ENCODE assay signal across 9 cellular contexts in genomic region chr5:77843570-77844407, GRCh38.
DNase-seq lines count a peak whose midpoint lies in the region; ATAC-seq, FAIRE-seq and TF ChIP-seq lines count a peak whose summit lies in the region.
"Had no signal": no experiment of that assay in that cellular context is flagged by ENCODE, and none has a peak within 500 bp of the region (broad histone marks: within the 10 kb centered on the region; RNA-seq: fewer than 3 reads in every experiment).

No MANE protein-coding gene starts in this region.

- H3K4me2 ChIP-seq in K562 (ENCODE audit: insufficient read depth, low read length), result no peak overlapping the region
- peak overlapping the region; percentile 84 for H3K4me2 ChIP-seq in skeletal muscle satellite cell (ENCODE audit: low read length)

- no TSS peak for BruUV-seq in K562 (replicated peaks; lab: Mats Ljungman, UMichigan)

- no peak for TF ChIP-seq RAD21 in K562 (CRISPR knock-in tag; conservative IDR thresholded peaks at IDR 0.05 in 1 of 2, IDR thresholded peaks at IDR 0.05 in 1 of 2)

- H3K79me2 ChIP-seq in K562 (ENCODE audit: control insufficient read depth, insufficient read depth, low read length), result no peaks in the 10 kb centered on the region

- H4K20me1 ChIP-seq in K562 (replicated peaks; ENCODE audit: control insufficient read depth, insufficient read depth, low read length), result no peaks in the 10 kb centered on the region

- in situ Hi-C loops in K562 (cut with MboI), result no loop called here

- WGBS in K562 (ENCODE audit: insufficient coverage, low coverage, missing lambda C conversion rate), result 18% methylated on average over 23 of the region's 24 CpGs

- H3K9ac ChIP-seq in K562 (ENCODE audit: insufficient read depth in 1 of 2, low read depth in 2 of 2, low read length in 2 of 2) (no peak overlapping the region), skeletal muscle satellite cell (ENCODE audit: low read depth, low read length) (no peak overlapping the region)

- no peak for ATAC-seq in K562
- no peak for ATAC-seq in GM21717 (IDR thresholded peaks at IDR 0.05; ENCODE audit: unreplicated experiment)

- POLR2A ChIA-PET in K562 (lab: Yijun Ruan, JAX), result interaction anchor here (0.7 to 1.2 kb wide), 2 partner anchors 11 to 873 kb away, joined by 4 read pairs; no protein-coding TSS in a partner anchor

- CTCF ChIA-PET in K562 (lab: Yijun Ruan, JAX; ENCODE audit: low intra/inter-chr PET ratio), result no interaction called here

- H3K36me3 ChIP-seq in H7 (replicated peaks; ENCODE audit: control insufficient read depth, insufficient read depth, low read length) (no peaks in the 10 kb centered on the region), K562 (ENCODE audit: control insufficient read depth, insufficient read depth, low read length) (no peaks in the 10 kb centered on the region), skeletal muscle satellite cell (ENCODE audit: insufficient read depth, low read length) (no peaks in the 10 kb centered on the region)

- no peak for FAIRE-seq in K562 (lab: Jason Lieb, UNC)

- peak; percentile 89 for DNase-seq in H7
- no peak for DNase-seq in K562 (ENCODE audit: extremely low read depth in 1 of 4, low spot score in 3 of 4)
- peak; percentile 9 for DNase-seq in iris pigment epithelial cell (ENCODE audit: low read depth)
- no peak for DNase-seq in NCI-H774 (lab: John Stamatoyannopoulos, UW)
- no peak for DNase-seq in NCI-H1092 treated with DMSO at 0.1 percent for 48 hours (lab: John Stamatoyannopoulos, UW)
- DNase-seq in KG1 (lab: John Stamatoyannopoulos, UW), result no peak
- DNase-seq: Karpas-422 had no signal

- no peak for TF ChIP-seq POLR2A in K562 (conservative IDR thresholded peaks at IDR 0.05)

- H3K4me3 ChIP-seq in H7 (ENCODE audit: insufficient read depth, low read depth, low read length) (peak overlapping the region; percentile 22; the same call in 1 of the 2 replicates), K562 (no peak overlapping the region), skeletal muscle satellite cell (ENCODE audit: low read length) (peak overlapping the region; percentile 59)

- no peaks in the 10 kb centered on the region for H3K9me1 ChIP-seq in K562 (ENCODE audit: control insufficient read depth, insufficient read depth, low read length)

- H3K27me3 ChIP-seq in H7 (ENCODE audit: control insufficient read depth, insufficient read depth, low read length), result peaks cover 78% of the 10 kb centered on the region
- peaks cover 39 to 54% of the 10 kb centered on the region in 2 experiments for H3K27me3 ChIP-seq in K562 (ENCODE audit: control insufficient read depth in 2 of 2, insufficient read depth in 2 of 2, low read length in 2 of 2)
- peaks cover 22% of the 10 kb centered on the region for H3K27me3 ChIP-seq in skeletal muscle satellite cell (ENCODE audit: control insufficient read depth, insufficient read depth, low read length)

- TF ChIP-seq EP300 in K562 (IDR thresholded peaks at IDR 0.05; ENCODE audit: low read length), result no peak

- H2AFZ ChIP-seq in K562 (ENCODE audit: low read depth, low read length), result no peak overlapping the region

- H3K4me1 ChIP-seq in K562 (replicated peaks in 1 of 2; ENCODE audit: control insufficient read depth in 2 of 2, insufficient read depth in 2 of 2, low read length in 2 of 2) (peaks cover 0 to 14% of the 10 kb centered on the region in 2 experiments; a peak in 1 of 5 replicates), skeletal muscle satellite cell (ENCODE audit: control insufficient read depth, insufficient read depth, low read length) (no peaks in the 10 kb centered on the region)

- TF ChIP-seq CTCF in K562 (IDR thresholded peaks at IDR 0.05 in 2 of 3, conservative IDR thresholded peaks at IDR 0.05 in 1 of 3; ENCODE audit: insufficient read depth in 2 of 3, low read depth in 1 of 3, low read length in 3 of 3), result no peak

- H3K9me3 ChIP-seq in K562 (replicated peaks; ENCODE audit: control insufficient read depth, insufficient read depth, low read depth, low read length) (no peaks in the 10 kb centered on the region), skeletal muscle satellite cell (replicated peaks; ENCODE audit: low read length) (no peaks in the 10 kb centered on the region)

- intact Hi-C loops in K562 (cut with micrococcal nuclease), result no loop called here

- H3K27ac ChIP-seq in K562 (ENCODE audit: extremely low read depth, low read depth, low read length), result no peak overlapping the region

TF ChIP-seq in K562, 482 proteins besides CTCF, POLR2A, EP300 and RAD21:
- no peak for TF ChIP-seq ELF1 (tag; IDR thresholded peaks at IDR 0.05)
- TF ChIP-seq L3MBTL2 (IDR thresholded peaks at IDR 0.05), result peak; percentile 63; the same call in 1 of the 2 replicates
- TF ChIP-seq, protein P1, sequence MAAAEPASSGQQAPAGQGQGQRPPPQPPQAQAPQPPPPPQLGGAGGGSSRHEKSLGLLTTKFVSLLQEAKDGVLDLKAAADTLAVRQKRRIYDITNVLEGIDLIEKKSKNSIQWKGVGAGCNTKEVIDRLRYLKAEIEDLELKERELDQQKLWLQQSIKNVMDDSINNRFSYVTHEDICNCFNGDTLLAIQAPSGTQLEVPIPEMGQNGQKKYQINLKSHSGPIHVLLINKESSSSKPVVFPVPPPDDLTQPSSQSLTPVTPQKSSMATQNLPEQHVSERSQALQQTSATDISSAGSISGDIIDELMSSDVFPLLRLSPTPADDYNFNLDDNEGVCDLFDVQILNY (CRISPR knock-in tag; IDR thresholded peaks at IDR 0.05), result no peak
- no peak for TF ChIP-seq NR2F6 (CRISPR knock-in tag; IDR thresholded peaks at IDR 0.05)
- TF ChIP-seq, protein P2, sequence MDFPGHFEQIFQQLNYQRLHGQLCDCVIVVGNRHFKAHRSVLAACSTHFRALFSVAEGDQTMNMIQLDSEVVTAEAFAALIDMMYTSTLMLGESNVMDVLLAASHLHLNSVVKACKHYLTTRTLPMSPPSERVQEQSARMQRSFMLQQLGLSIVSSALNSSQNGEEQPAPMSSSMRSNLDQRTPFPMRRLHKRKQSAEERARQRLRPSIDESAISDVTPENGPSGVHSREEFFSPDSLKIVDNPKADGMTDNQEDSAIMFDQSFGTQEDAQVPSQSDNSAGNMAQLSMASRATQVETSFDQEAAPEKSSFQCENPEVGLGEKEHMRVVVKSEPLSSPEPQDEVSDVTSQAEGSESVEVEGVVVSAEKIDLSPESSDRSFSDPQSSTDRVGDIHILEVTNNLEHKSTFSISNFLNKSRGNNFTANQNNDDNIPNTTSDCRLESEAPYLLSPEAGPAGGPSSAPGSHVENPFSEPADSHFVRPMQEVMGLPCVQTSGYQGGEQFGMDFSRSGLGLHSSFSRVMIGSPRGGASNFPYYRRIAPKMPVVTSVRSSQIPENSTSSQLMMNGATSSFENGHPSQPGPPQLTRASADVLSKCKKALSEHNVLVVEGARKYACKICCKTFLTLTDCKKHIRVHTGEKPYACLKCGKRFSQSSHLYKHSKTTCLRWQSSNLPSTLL (IDR thresholded peaks at IDR 0.05), result no peak
- no peak for TF ChIP-seq SMAD4 (CRISPR knock-in tag; conservative IDR thresholded peaks at IDR 0.05)

Comparison
In these comparisons a context has a peak if more than half of its experiments do, and no peak if none do; other contexts are left out.
1. DNase-seq: peak in H7 (single experiment) and iris pigment epithelial cell (single experiment); none in K562 (0 of 4), NCI-H774 (single experiment), NCI-H1092 treated with DMSO at 0.1 percent for 48 hours (single experiment) and KG1 (single experiment).